Comparison of ENCODE assay signal across 8 cellular contexts in the genomic region with DNA sequence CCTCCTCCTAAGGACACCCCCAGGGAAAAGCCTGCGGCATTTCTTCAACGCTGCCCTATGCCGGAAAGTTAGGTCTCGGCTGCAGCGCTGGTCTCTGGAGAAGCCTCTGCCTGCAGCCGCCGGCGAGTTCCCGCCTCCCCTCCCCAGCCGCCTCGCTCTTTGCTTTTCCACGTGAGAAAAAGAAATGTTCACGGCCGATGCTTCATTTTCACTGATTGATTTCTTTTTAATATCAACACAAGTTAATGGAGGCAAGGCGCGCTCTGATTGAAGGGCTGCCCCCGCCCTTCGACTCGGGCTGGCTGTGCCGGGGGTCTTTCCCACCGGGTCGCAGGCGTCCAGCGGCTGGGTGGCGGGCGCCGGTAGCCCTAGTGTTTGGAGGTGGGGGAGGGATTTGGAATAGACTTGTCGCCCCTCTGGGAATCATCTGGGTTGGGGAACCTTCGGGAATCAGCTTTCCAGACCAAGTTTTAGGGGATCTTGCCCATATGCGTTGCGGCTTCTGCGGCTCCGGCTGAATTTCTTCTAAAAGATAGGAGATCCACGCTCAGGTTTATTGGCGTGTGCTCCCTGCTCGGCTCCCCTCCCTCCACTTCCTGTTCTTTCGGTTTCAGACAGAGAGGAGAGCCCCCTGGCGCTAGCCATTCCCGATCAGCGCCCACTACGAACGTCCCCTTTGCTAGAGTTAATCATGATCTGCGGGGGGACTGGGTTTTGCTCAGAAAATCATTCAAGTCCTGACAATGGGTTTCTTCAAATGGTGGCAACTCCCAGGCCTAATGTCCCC. TPM values are rescaled to one million over a fixed set of nuclear protein-coding genes. Genes with fewer than 3 reads are reported as not detected.
A peak's percentile ranks its signal among the peaks of the same experiment; 100 is the strongest.
DNase-seq lines count a peak whose midpoint lies in the region; ATAC-seq lines count a peak whose summit lies in the region.

No MANE protein-coding gene starts in this region.

- H3K27me3 ChIP-seq in iPS-18a (ENCODE audit: control insufficient read depth, insufficient read depth, low read length), result peaks cover 56% of the 10 kb centered on the region

- peak overlapping the region; percentile 71 for H3K9ac ChIP-seq in iPS-18a (ENCODE audit: low read length)

- no peaks in the 10 kb centered on the region for H3K36me3 ChIP-seq in iPS-18a (ENCODE audit: control insufficient read depth, low read depth, low read length)

- no peaks in the 10 kb centered on the region for H3K9me3 ChIP-seq in iPS-18a (ENCODE audit: control insufficient read depth, low read depth, low read length)

- H3K27ac ChIP-seq in iPS-18a (ENCODE audit: low read length), result no peak overlapping the region

- no peak for ATAC-seq in stimulated activated naive B cell treated with anti-CD40 and anti-IgM and Interleukin-4, amounts not matched to agents 10 μg/mL and 1 μg/mL and 100 μg/mL, for 72 hours (replicated peaks)
- ATAC-seq in GM18502 (IDR thresholded peaks at IDR 0.05; ENCODE audit: poor library complexity, unreplicated experiment) (no peak), GM21825 (IDR thresholded peaks at IDR 0.05; ENCODE audit: unreplicated experiment) (no peak), HG03139 (IDR thresholded peaks at IDR 0.05; ENCODE audit: unreplicated experiment) (no peak)

- no peaks in the 10 kb centered on the region for H3K36me3 Mint-ChIP-seq in activated naive CD8-positive, alpha-beta T cell treated with anti-CD3 and anti-CD28 coated beads for 36 hours
- peaks cover 0 to 2% of the 10 kb centered on the region in 2 donors for H3K36me3 Mint-ChIP-seq in stimulated activated naive B cell treated with anti-CD40 and anti-IgM and Interleukin-4, amounts not matched to agents 10 μg/mL and 1 μg/mL and 100 μg/mL, for 72 hours

- H3K4me3 Mint-ChIP-seq in activated naive CD8-positive, alpha-beta T cell treated with anti-CD3 and anti-CD28 coated beads for 36 hours, result peak overlapping the region; percentile 74
- H3K4me3 Mint-ChIP-seq in stimulated activated naive B cell treated with anti-CD40 and anti-IgM and Interleukin-4, amounts not matched to agents 10 μg/mL and 1 μg/mL and 100 μg/mL, for 72 hours, result peak overlapping the region; percentile 83 to 92

- peaks cover 74% of the 10 kb centered on the region for H3K27me3 Mint-ChIP-seq in activated naive CD8-positive, alpha-beta T cell treated with anti-CD3 and anti-CD28 coated beads for 36 hours
- peaks cover 12 to 40% of the 10 kb centered on the region in 2 donors for H3K27me3 Mint-ChIP-seq in stimulated activated naive B cell treated with anti-CD40 and anti-IgM and Interleukin-4, amounts not matched to agents 10 μg/mL and 1 μg/mL and 100 μg/mL, for 72 hours

- peak; percentile 14 for DNase-seq in DMS153 treated with DMSO at 0.1 percent for 48 hours (lab: John Stamatoyannopoulos, UW; ENCODE audit: unreplicated experiment)
- no peak for DNase-seq in DMS153 (lab: John Stamatoyannopoulos, UW)
- no peak for DNase-seq in activated naive CD8-positive, alpha-beta T cell treated with anti-CD3 and anti-CD28 coated beads for 36 hours
- no peak for DNase-seq in stimulated activated naive B cell treated with anti-CD40 and anti-IgM and Interleukin-4, amounts not matched to agents 10 μg/mL and 1 μg/mL and 100 μg/mL, for 72 hours

- H3K9me3 Mint-ChIP-seq in activated naive CD8-positive, alpha-beta T cell treated with anti-CD3 and anti-CD28 coated beads for 36 hours, result no peaks in the 10 kb centered on the region
- H3K9me3 Mint-ChIP-seq in stimulated activated naive B cell treated with anti-CD40 and anti-IgM and Interleukin-4, amounts not matched to agents 10 μg/mL and 1 μg/mL and 100 μg/mL, for 72 hours, result no peaks in the 10 kb centered on the region

- peak overlapping the region; percentile 34 for H3K27ac Mint-ChIP-seq in activated naive CD8-positive, alpha-beta T cell treated with anti-CD3 and anti-CD28 coated beads for 36 hours
- peak overlapping the region; percentile 75 for H3K27ac Mint-ChIP-seq in stimulated activated naive B cell treated with anti-CD40 and anti-IgM and Interleukin-4, amounts not matched to agents 10 μg/mL and 1 μg/mL and 100 μg/mL, for 72 hours

- peaks cover 27% of the 10 kb centered on the region for H3K4me1 Mint-ChIP-seq in activated naive CD8-positive, alpha-beta T cell treated with anti-CD3 and anti-CD28 coated beads for 36 hours
- peaks cover 30 to 50% of the 10 kb centered on the region in 2 donors for H3K4me1 Mint-ChIP-seq in stimulated activated naive B cell treated with anti-CD40 and anti-IgM and Interleukin-4, amounts not matched to agents 10 μg/mL and 1 μg/mL and 100 μg/mL, for 72 hours

- peak overlapping the region; percentile 73 for H3K4me3 ChIP-seq in iPS-18a (ENCODE audit: low read length)

- H3K4me1 ChIP-seq in iPS-18a (ENCODE audit: control insufficient read depth, low read depth, low read length), result peaks cover 49% of the 10 kb centered on the region

RNA-seq across cellular contexts. Expression of gene NRP2, which starts 4.1 kb away (rescaled TPM):
- total RNA-seq in activated naive CD8-positive, alpha-beta T cell treated with anti-CD3 and anti-CD28 coated beads for 36 hours, result 1 to 10 TPM; 1.1 to 2.0 TPM
